ENCODE assay signal across 2 cellular contexts in the genomic region with DNA sequence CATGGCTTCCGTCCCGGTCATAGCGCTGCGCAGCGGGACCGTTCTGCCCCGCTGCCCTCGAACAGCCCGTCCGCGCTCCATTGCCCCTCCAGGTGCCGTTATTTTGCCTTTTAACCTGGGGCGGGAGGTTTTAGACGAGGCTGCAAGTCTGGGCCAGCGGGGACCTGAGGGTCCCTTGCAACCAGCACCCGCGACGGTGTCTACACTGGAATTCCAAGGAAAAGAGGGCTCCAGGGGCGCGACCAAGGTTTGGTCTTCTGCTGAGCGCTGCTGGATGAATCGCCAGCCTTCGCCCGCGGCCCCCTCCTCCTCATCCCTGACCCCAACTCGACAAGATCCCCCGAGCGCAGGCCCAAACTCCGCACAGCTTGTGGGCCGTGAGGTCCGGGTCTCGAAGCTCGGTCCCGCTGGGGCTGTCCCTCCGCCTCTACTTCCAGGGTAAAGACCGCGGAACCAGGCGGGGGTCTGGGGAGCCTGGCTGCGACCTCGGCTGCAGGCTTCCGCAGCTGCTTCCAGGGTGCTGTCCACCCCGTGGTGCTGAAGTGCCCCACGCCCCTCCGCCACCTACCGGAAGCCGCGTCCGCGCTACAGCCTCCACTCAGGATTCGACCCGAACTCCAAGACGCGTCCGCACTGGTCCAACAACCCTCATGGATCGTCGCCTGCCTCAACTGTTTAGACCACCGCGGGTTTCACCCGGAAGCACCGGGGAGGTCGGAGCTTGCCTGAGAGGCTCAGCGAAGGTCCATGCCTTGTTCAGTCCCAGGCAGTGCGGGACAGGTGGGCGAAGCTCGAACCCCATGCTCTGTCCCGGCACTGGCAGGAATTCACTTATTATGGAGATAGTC.
TF ChIP-seq lines count a peak whose summit lies in the region.

No MANE protein-coding gene starts in this region.

TF ChIP-seq in HCT116, 20 proteins besides CTCF, POLR2A, EP300 and RAD21 (continued from another document):
- TF ChIP-seq, protein P1, sequence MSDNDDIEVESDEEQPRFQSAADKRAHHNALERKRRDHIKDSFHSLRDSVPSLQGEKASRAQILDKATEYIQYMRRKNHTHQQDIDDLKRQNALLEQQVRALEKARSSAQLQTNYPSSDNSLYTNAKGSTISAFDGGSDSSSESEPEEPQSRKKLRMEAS (IDR thresholded peaks at IDR 0.05) = no peak
- no peak for TF ChIP-seq SRF (IDR thresholded peaks at IDR 0.05; ENCODE audit: low read depth)

TF ChIP-seq in liver, 16 proteins besides CTCF, POLR2A, EP300 and RAD21 (continued from another document):
- TF ChIP-seq, protein P2, sequence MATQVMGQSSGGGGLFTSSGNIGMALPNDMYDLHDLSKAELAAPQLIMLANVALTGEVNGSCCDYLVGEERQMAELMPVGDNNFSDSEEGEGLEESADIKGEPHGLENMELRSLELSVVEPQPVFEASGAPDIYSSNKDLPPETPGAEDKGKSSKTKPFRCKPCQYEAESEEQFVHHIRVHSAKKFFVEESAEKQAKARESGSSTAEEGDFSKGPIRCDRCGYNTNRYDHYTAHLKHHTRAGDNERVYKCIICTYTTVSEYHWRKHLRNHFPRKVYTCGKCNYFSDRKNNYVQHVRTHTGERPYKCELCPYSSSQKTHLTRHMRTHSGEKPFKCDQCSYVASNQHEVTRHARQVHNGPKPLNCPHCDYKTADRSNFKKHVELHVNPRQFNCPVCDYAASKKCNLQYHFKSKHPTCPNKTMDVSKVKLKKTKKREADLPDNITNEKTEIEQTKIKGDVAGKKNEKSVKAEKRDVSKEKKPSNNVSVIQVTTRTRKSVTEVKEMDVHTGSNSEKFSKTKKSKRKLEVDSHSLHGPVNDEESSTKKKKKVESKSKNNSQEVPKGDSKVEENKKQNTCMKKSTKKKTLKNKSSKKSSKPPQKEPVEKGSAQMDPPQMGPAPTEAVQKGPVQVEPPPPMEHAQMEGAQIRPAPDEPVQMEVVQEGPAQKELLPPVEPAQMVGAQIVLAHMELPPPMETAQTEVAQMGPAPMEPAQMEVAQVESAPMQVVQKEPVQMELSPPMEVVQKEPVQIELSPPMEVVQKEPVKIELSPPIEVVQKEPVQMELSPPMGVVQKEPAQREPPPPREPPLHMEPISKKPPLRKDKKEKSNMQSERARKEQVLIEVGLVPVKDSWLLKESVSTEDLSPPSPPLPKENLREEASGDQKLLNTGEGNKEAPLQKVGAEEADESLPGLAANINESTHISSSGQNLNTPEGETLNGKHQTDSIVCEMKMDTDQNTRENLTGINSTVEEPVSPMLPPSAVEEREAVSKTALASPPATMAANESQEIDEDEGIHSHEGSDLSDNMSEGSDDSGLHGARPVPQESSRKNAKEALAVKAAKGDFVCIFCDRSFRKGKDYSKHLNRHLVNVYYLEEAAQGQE (IDR thresholded peaks at IDR 0.05) = peak; percentile 100
